ENCODE assay signal across 8 cellular contexts in the genomic region with DNA sequence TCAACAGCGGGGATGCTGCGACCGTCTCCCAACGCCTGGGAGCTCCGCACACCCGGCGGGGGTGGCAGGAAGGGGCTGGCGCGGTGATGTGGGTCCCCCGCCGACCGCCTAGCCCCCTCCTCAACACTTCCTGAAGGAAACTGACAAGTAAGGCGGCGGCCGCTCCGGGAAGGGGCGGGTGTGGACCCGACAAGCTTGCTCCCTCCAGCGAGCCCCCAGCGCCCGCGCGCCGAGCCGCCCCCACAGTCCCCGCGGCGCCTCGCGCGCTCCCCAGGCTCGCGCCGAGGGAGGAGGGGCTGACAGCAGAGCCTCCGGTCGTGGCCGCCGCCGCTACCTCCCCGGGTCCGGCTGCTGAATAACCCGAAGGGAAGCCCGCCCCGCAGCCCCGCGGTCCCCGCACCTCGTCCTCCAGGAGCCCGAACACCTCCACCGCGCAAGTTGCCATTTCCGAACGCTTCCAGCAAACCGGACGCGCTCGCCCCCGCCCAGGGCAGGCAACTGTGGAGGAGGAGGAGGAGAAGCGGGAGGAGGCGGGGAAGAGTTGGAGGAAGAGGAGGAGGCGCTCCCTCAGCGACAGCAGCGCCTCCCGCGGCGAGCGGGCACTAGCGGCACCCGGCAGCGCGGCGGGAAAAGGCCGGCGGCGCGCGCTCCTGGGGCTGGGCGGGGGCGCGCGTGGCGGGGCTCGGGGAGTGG. TPM values are rescaled to one million over a fixed set of nuclear protein-coding genes. Genes with fewer than 3 reads are reported as not detected.
DNase-seq lines count a peak whose midpoint lies in the region; FAIRE-seq and TF ChIP-seq lines count a peak whose summit lies in the region.

TSS of gene NEDD4 (minus strand) at position 502 of the 693 bp plus-strand sequence. CDS start at position 445, 57 bp downstream.

- peak; percentile 76 for TF ChIP-seq POLR2A in H54 (IDR thresholded peaks at IDR 0.05; ENCODE audit: low read depth, low read length)

- CTCF ChIA-PET in activated naive CD4-positive, alpha-beta T cell treated with anti-CD3 and anti-CD28 coated beads, Interleukin-2, amount 10 ng/mL, durations not matched to agents 7 days and 5 days (lab: Charles Lee) = interaction anchor here (0.9 to 1.6 kb wide), 3 partner anchors 8 to 45 kb away, joined by 3 to 5 read pairs (median 3); no protein-coding TSS in a partner anchor

- peaks cover 5% of the 10 kb centered on the region for H3K36me3 Mint-ChIP-seq in activated naive CD4-positive, alpha-beta T cell treated with anti-CD3 and anti-CD28 coated beads, Interleukin-2, amount 10 ng/mL, durations not matched to agents 7 days and 5 days

- peaks cover 24% of the 10 kb centered on the region for H3K27me3 Mint-ChIP-seq in activated naive CD4-positive, alpha-beta T cell treated with anti-CD3 and anti-CD28 coated beads, Interleukin-2, amount 10 ng/mL, durations not matched to agents 7 days and 5 days

- no peak for FAIRE-seq in H54 (lab: Jason Lieb, UNC)

- peak within 1 kb of the TSS; percentile 88 for H3K4me3 Mint-ChIP-seq in activated naive CD4-positive, alpha-beta T cell treated with anti-CD3 and anti-CD28 coated beads, Interleukin-2, amount 10 ng/mL, durations not matched to agents 7 days and 5 days

- H3K9me3 Mint-ChIP-seq in activated naive CD4-positive, alpha-beta T cell treated with anti-CD3 and anti-CD28 coated beads, Interleukin-2, amount 10 ng/mL, durations not matched to agents 7 days and 5 days = no peaks in the 10 kb centered on the region

- peaks cover 22% of the 10 kb centered on the region for H3K4me1 Mint-ChIP-seq in activated naive CD4-positive, alpha-beta T cell treated with anti-CD3 and anti-CD28 coated beads, Interleukin-2, amount 10 ng/mL, durations not matched to agents 7 days and 5 days

- H3K27ac Mint-ChIP-seq in activated naive CD4-positive, alpha-beta T cell treated with anti-CD3 and anti-CD28 coated beads, Interleukin-2, amount 10 ng/mL, durations not matched to agents 7 days and 5 days = no peak within 1 kb of the TSS

- DNase-seq in EL (peak; percentile 92), H54 (ENCODE audit: insufficient read length, low spot score) (peak; percentile 70), LoVo (ENCODE audit: low spot score) (peak; percentile 94), SK-N-DZ (ENCODE audit: low spot score) (peak; percentile 89), germinal center (ENCODE audit: low spot score) (peak; percentile 77), nucleus accumbens (lab: John Stamatoyannopoulos, UW) (peak in 55 of 56 donors; percentile 13 to 95 (median 79)), superior temporal gyrus (ENCODE audit: extremely low spot score) (peak; percentile 84)
- DNase-seq in activated naive CD4-positive, alpha-beta T cell treated with anti-CD3 and anti-CD28 coated beads, Interleukin-2, amount 10 ng/mL, durations not matched to agents 7 days and 5 days = peak; percentile 84

RNA-seq across cellular contexts. Expression of gene NEDD4, which starts in this region (rescaled TPM):
- polyA plus RNA-seq in SK-N-DZ (2014; cell fraction: cytosol; rRNA removed) = 5.7 and 6.5 TPM in 2 replicates
- 6.2 and 6.8 TPM in 2 replicates for polyA plus RNA-seq in SK-N-DZ (2014; cell fraction: nucleus; rRNA removed)

Comparison
In these comparisons a context has a peak if more than half of its experiments do, and no peak if none do; other contexts are left out.
1. Peak in every context shown above with its lines: DNase-seq.